13 cellular contexts compared by ENCODE assay signal in genomic region chr5:172444626-172445365, GRCh38. TPM values are rescaled to one million over a fixed set of nuclear protein-coding genes. Genes with fewer than 3 reads are reported as not detected.
DNase-seq lines count a peak whose midpoint lies in the region; ATAC-seq and TF ChIP-seq lines count a peak whose summit lies in the region.
"Had no signal": no experiment of that assay in that cellular context is flagged by ENCODE, and none has a peak within 500 bp of the region (broad histone marks: within the 10 kb centered on the region; RNA-seq: fewer than 3 reads in every experiment).

No MANE protein-coding gene starts in this region.

- H3K36me3 Mint-ChIP-seq in osteocyte (ENCODE audit: unreplicated experiment), result peaks cover 10% of the 10 kb centered on the region
- peaks cover 8% of the 10 kb centered on the region for H3K36me3 Mint-ChIP-seq in type B pancreatic cell

- H3K27ac Mint-ChIP-seq in osteocyte (ENCODE audit: unreplicated experiment), result peak overlapping the region; percentile 51
- peak overlapping the region; percentile 43 for H3K27ac Mint-ChIP-seq in type B pancreatic cell

- no peak for TF ChIP-seq CTCF in osteocyte (IDR thresholded peaks at IDR 0.05)
- TF ChIP-seq CTCF in type B pancreatic cell (conservative IDR thresholded peaks at IDR 0.05), result no peak

- ATAC-seq in Right ventricle myocardium inferior (peak; percentile 4), HG03039 (IDR thresholded peaks at IDR 0.05; ENCODE audit: unreplicated experiment) (no peak)

- H3K27me3 Mint-ChIP-seq in osteocyte (ENCODE audit: unreplicated experiment) (no peaks in the 10 kb centered on the region), type B pancreatic cell (no peaks in the 10 kb centered on the region)

- DNase-seq in DMS 273 (lab: John Stamatoyannopoulos, UW; ENCODE audit: unreplicated experiment) (peak; percentile 32), DMS 273 treated with DMSO at 0.1 percent for 48 hours (lab: John Stamatoyannopoulos, UW) (no peak), Right ventricle myocardium inferior (ENCODE audit: missing footprints) (no peak), osteocyte (ENCODE audit: extremely low spot score, unreplicated experiment) (no peak), type B pancreatic cell (ENCODE audit: extremely low spot score, unreplicated experiment) (no peak), GF-D8 (lab: John Stamatoyannopoulos, UW) (no peak), NCI-H2081 treated with DMSO at 0.1 percent for 48 hours (lab: John Stamatoyannopoulos, UW) (no peak)
- DNase-seq: cortex of kidney; GDM1; NCI-H1436 treated with DMSO at 0.1 percent for 48 hours; NCI-H510A treated with DMSO at 0.1 percent for 48 hours; stimulated activated CD4-positive, alpha-beta T cell treated with anti-CD3 and anti-CD28 coated beads, Interleukin-2, amount 100 ng/mL, for 24 hours had no signal

- no peaks in the 10 kb centered on the region for H3K9me3 Mint-ChIP-seq in osteocyte (ENCODE audit: unreplicated experiment)
- H3K9me3 Mint-ChIP-seq in type B pancreatic cell, result no peaks in the 10 kb centered on the region

- H3K4me1 Mint-ChIP-seq in osteocyte (ENCODE audit: unreplicated experiment), result peaks cover 63% of the 10 kb centered on the region
- H3K4me1 Mint-ChIP-seq in type B pancreatic cell (ENCODE audit: unreplicated experiment), result peaks cover 28% of the 10 kb centered on the region

- intact Hi-C loops in Right ventricle myocardium inferior (cut with DNase I), result loop anchor here (10.0 kb wide), 1 partner anchor 340 kb away; no protein-coding TSS in a partner anchor

- no peak overlapping the region for H3K4me3 Mint-ChIP-seq in osteocyte (ENCODE audit: unreplicated experiment)
- no peak overlapping the region for H3K4me3 Mint-ChIP-seq in type B pancreatic cell

RNA-seq across cellular contexts. Expression of gene SH3PXD2B, which starts 9.5 kb away (rescaled TPM):
- total RNA-seq in Right ventricle myocardium inferior, result 5.4 TPM
- 114 and 125 TPM in 2 replicates for total RNA-seq in osteocyte
- total RNA-seq in type B pancreatic cell (ENCODE audit: low replicate concordance), result 38.4 and 52.3 TPM in 2 replicates
